In genomic region chr4:128571747-128572146, GRCh38 we compare ENCODE assay signal across 9 cellular contexts.
DNase-seq lines count a peak whose midpoint lies in the region; ATAC-seq, FAIRE-seq and TF ChIP-seq lines count a peak whose summit lies in the region.
"Had no signal": no experiment of that assay in that cellular context is flagged by ENCODE, and none has a peak within 500 bp of the region (broad histone marks: within the 10 kb centered on the region; RNA-seq: fewer than 3 reads in every experiment).

No MANE protein-coding gene starts in this region.

- TF ChIP-seq POLR2A in thyroid gland (IDR thresholded peaks at IDR 0.05): no peak

- no peak for FAIRE-seq in HTR-8/SVneo (lab: Jason Lieb, UNC)

- no peak overlapping the region for H3K4me3 ChIP-seq in right atrium auricular region
- H3K4me3 ChIP-seq in thyroid gland (replicated peaks in 1 of 3): no peak overlapping the region

- H3K27ac ChIP-seq in right atrium auricular region (peak overlapping the region; percentile 59 to 60), thyroid gland (peak overlapping the region; percentile 84 to 92 (median 92))

- DNase-seq in HTR-8/SVneo (ENCODE audit: insufficient read length, low spot score) (peak; percentile 78), astrocyte of the hippocampus (ENCODE audit: low read depth, low spot score) (peak; percentile 85), right atrium auricular region (ENCODE audit: low spot score) (peak; percentile 76), thyroid gland (no peak), NCI-H748 treated with DMSO at 0.1 percent for 48 hours (lab: John Stamatoyannopoulos, UW) (no peak)
- DNase-seq: NCI-H1694 had no signal

- H3K27me3 ChIP-seq in right atrium auricular region: no peaks in the 10 kb centered on the region
- no peaks in the 10 kb centered on the region for H3K27me3 ChIP-seq in thyroid gland

- H3K36me3 ChIP-seq in right atrium auricular region: no peaks in the 10 kb centered on the region
- no peaks in the 10 kb centered on the region for H3K36me3 ChIP-seq in thyroid gland

- H3K9me3 ChIP-seq in right atrium auricular region (no peaks in the 10 kb centered on the region), thyroid gland (no peaks in the 10 kb centered on the region)

- intact Hi-C loops in thyroid gland (cut with DNase I): no loop called here

- H3K4me1 ChIP-seq in right atrium auricular region (peaks cover 0 to 42% of the 10 kb centered on the region in 2 donors), thyroid gland (peaks cover 35 to 64% of the 10 kb centered on the region in 2 donors)

- no peak for ATAC-seq in GM21515 (IDR thresholded peaks at IDR 0.05; ENCODE audit: unreplicated experiment)
- no peak for ATAC-seq in GM21723 (IDR thresholded peaks at IDR 0.05; ENCODE audit: unreplicated experiment)
- ATAC-seq in HG03095 (IDR thresholded peaks at IDR 0.05; ENCODE audit: unreplicated experiment): no peak

- no peak for TF ChIP-seq CTCF in right atrium auricular region (IDR thresholded peaks at IDR 0.05)
- TF ChIP-seq CTCF in thyroid gland (IDR thresholded peaks at IDR 0.05): no peak

Comparison
In these comparisons a context has a peak if more than half of its experiments do, and no peak if none do; other contexts are left out.
1. DNase-seq: peak in HTR-8/SVneo (single experiment), astrocyte of the hippocampus (single experiment) and right atrium auricular region (single experiment); none in thyroid gland (0 of 2) and NCI-H748 treated with DMSO at 0.1 percent for 48 hours (single experiment).